Comparison of ENCODE assay signal across 8 cellular contexts in the genomic region with DNA sequence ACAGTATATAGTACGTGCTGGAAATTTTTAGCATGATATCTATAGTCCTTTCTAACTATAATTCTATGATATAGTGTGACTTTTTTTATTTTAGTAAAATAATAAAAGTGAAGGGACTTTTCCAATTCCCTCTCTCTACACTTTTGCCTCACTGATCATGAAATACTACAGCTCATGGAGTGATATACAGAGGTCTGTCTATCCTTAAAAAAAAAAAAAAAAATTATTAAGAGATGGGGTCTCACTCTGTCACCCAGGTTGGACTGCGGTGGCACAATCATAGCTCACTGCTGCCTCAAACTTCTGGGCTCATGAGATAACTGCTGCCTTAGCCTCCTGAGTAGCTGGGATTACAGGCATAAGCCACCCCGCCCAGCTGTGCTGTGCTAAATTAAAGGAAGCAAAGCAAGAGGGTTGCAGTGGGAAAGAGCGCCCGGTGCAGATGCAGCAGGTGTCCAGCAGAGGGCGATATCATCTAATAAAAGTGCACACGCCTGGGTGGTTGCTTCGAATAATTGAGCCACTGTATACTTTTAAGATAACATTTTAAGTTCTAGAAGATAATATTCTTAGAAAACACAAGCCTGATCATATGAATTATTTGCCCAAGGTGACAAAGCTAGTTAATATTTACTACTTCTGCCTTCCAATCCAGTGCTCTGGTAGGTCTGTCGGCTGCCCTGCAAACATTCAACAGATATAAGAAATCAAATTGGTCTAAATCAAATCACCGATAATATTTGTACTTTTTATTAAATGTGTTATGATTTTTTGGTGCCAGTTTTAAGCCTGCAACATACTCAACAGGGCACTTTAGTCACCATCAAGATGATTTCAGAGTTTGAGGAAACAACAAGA.
A peak's percentile ranks its signal among the peaks of the same experiment; 100 is the strongest.
DNase-seq lines count a peak whose midpoint lies in the region; ATAC-seq, FAIRE-seq and TF ChIP-seq lines count a peak whose summit lies in the region.

No MANE protein-coding gene starts in this region.

- no peaks in the 10 kb centered on the region for H3K27me3 ChIP-seq in keratinocyte (ENCODE audit: control insufficient read depth, extremely low read depth, insufficient read depth, low read length)

- H3K4me3 Mint-ChIP-seq in MCF 10A (ENCODE audit: unreplicated experiment) = no peak overlapping the region

- no peaks in the 10 kb centered on the region for H3K9me1 ChIP-seq in keratinocyte (ENCODE audit: control insufficient read depth, extremely low read depth, insufficient read depth, low read length)

- intact Hi-C loops in MCF 10A (cut with micrococcal nuclease) = loop anchor here (1.0 to 5.0 kb wide), 4 partner anchors 94 to 322 kb away; no protein-coding TSS in a partner anchor

- H2AFZ ChIP-seq in keratinocyte (ENCODE audit: control insufficient read depth, low read length) = peak overlapping the region; percentile 26

- BruUV-seq in MCF 10A (replicated peaks; lab: Mats Ljungman, UMichigan) = no TSS peak

- no peaks in the 10 kb centered on the region for H3K79me2 ChIP-seq in keratinocyte (ENCODE audit: control insufficient read depth, insufficient read depth, low read length)

- H3K4me1 Mint-ChIP-seq in MCF 10A (ENCODE audit: insufficient read depth, unreplicated experiment) = peaks cover 9% of the 10 kb centered on the region

- H3K4me3 ChIP-seq in keratinocyte (ENCODE audit: control insufficient read depth in 2 of 3, extremely low read depth in 1 of 3, insufficient read depth in 2 of 3, low read depth in 1 of 3, low read length in 3 of 3) = no peak overlapping the region

- CTCF ChIA-PET in MCF 10A (lab: Yijun Ruan, JAX) = interaction anchor here (0.6 to 5.2 kb wide), 38 partner anchors 9 to 935 kb away, joined by 3 to 285 read pairs (median 4); partner anchors contain the start of gene NT5E

- H3K27ac ChIP-seq in keratinocyte (ENCODE audit: control insufficient read depth, insufficient read depth, low read length) = no peak overlapping the region

- H3K27ac Mint-ChIP-seq in MCF 10A (ENCODE audit: low read depth, unreplicated experiment) = no peak overlapping the region

- no peaks in the 10 kb centered on the region for H3K9me3 ChIP-seq in keratinocyte (ENCODE audit: control insufficient read depth, low read depth, low read length)

- no peaks in the 10 kb centered on the region for H4K20me1 ChIP-seq in keratinocyte (ENCODE audit: control insufficient read depth, extremely low read depth, insufficient read depth, low read length)

- no peaks in the 10 kb centered on the region for H3K36me3 Mint-ChIP-seq in MCF 10A (ENCODE audit: insufficient read depth, unreplicated experiment)

- no peaks in the 10 kb centered on the region for H3K36me3 ChIP-seq in keratinocyte (ENCODE audit: control insufficient read depth in 2 of 2, extremely low read depth in 1 of 2, insufficient read depth in 2 of 2, low read length in 2 of 2)

- no peak overlapping the region for H3K4me2 ChIP-seq in keratinocyte (ENCODE audit: control insufficient read depth, extremely low read depth, insufficient read depth, low read depth, low read length)

- FAIRE-seq in keratinocyte (lab: Jason Lieb, UNC) = peak; percentile 61

- peaks cover 19% of the 10 kb centered on the region for H3K4me1 ChIP-seq in keratinocyte (ENCODE audit: control insufficient read depth, extremely low read depth, insufficient read depth, low read length)

- peak; percentile 96 for TF ChIP-seq CTCF in MCF 10A (IDR thresholded peaks at IDR 0.05; ENCODE audit: unreplicated experiment)
- TF ChIP-seq CTCF in keratinocyte (optimal IDR thresholded peaks at IDR 0.05 in 1 of 3, IDR thresholded peaks at IDR 0.05 in 1 of 3, conservative IDR thresholded peaks at IDR 0.05 in 1 of 3; ENCODE audit: extremely low read depth in 1 of 3, insufficient read depth in 2 of 3, low read length in 3 of 3) = peak; percentile 78 to 87 (median 82)

- dilution Hi-C loops in keratinocyte (cut with MboI; ENCODE audit: extremely low pct_ligation_motif_present, low sequenced_read_pairs) = loop anchor here (25.0 kb wide), 1 partner anchor 132 kb away; no protein-coding TSS in a partner anchor

- DNase-seq in NCI-H2081 (lab: John Stamatoyannopoulos, UW) (peak; percentile 58 to 68), NCI-H2081 treated with DMSO at 0.1 percent for 48 hours (lab: John Stamatoyannopoulos, UW) (no peak), NCI-H1694 treated with DMSO at 0.1 percent for 48 hours (lab: John Stamatoyannopoulos, UW) (peak; percentile 46), UCSD-AML1 (lab: John Stamatoyannopoulos, UW; ENCODE audit: unreplicated experiment) (peak; percentile 63), MCF 10A (ENCODE audit: unreplicated experiment) (peak; percentile 73), keratinocyte (ENCODE audit: low read depth, low spot score) (peak; percentile 57)
- peak; percentile 23 for DNase-seq in stimulated activated CD4-positive, alpha-beta T cell treated with anti-CD3 and anti-CD28 coated beads, Interleukin-2, amount 100 ng/mL, for 4 hours (ENCODE audit: low read depth)

- H3K9me3 Mint-ChIP-seq in MCF 10A (ENCODE audit: unreplicated experiment) = no peaks in the 10 kb centered on the region

- POLR2A ChIA-PET in MCF 10A (lab: Yijun Ruan, JAX) = interaction anchor here (0.6 to 1.0 kb wide), 5 partner anchors 95 to 182 kb away, joined by 3 to 6 read pairs (median 4); partner anchors contain the start of gene NT5E

- ATAC-seq in HG02798 (IDR thresholded peaks at IDR 0.05; ENCODE audit: poor library complexity, unreplicated experiment) = peak; percentile 82

- no peak overlapping the region for H3K9ac ChIP-seq in keratinocyte (ENCODE audit: control insufficient read depth, extremely low read depth, insufficient read depth, low read length)

- no peaks in the 10 kb centered on the region for H3K27me3 Mint-ChIP-seq in MCF 10A (ENCODE audit: insufficient read depth, unreplicated experiment)
